ENCODE assay signal across 18 cellular contexts in the genomic region with DNA sequence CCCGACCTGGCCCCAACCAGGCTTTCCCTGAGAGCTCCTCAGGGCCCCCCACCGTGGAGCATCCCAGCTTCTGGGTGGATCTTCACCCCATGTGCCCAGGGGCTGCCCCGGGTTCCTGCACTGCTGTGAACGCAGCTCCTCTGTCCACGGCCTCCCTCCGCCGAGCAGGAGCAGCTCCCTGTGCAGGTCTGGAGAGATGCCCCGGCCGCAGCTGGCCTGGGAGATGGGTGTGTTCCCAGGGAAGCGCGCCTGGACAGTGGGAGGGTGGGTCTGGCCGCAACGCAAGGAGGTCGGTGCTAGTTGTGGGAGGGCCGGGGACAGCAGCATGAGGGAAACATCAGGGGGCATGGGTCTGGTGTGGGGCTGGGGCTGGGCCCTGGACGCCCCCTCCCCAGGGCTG.
DNase-seq lines count a peak whose midpoint lies in the region; ATAC-seq and TF ChIP-seq lines count a peak whose summit lies in the region.
"Had no signal": no experiment of that assay in that cellular context is flagged by ENCODE, and none has a peak within 500 bp of the region (broad histone marks: within the 10 kb centered on the region; RNA-seq: fewer than 3 reads in every experiment).

No MANE protein-coding gene starts in this region.

- TF ChIP-seq POLR2A in ovary (IDR thresholded peaks at IDR 0.05): no peak

- H3K9me3 ChIP-seq in ovary (no peaks in the 10 kb centered on the region), tibial artery (no peaks in the 10 kb centered on the region)

- H3K4me3 ChIP-seq in ovary (no peak overlapping the region), tibial artery (no peak overlapping the region)
- H3K4me3 ChIP-seq: K562 had no signal

- no peaks in the 10 kb centered on the region for H3K36me3 Mint-ChIP-seq in dendritic cell treated with granulocyte-macrophage colony-stimulating factor and Interleukin-4, amounts not matched to agents 40 ng/mL and 50 ng/mL, for 4 days (ENCODE audit: low read depth)
- H3K36me3 Mint-ChIP-seq: CD14-positive monocyte had no signal

- H3K4me3 Mint-ChIP-seq in dendritic cell treated with granulocyte-macrophage colony-stimulating factor and Interleukin-4, amounts not matched to agents 40 ng/mL and 50 ng/mL, for 4 days: no peak overlapping the region
- H3K4me3 Mint-ChIP-seq: CD14-positive monocyte, HFFc6 had no signal

- peak overlapping the region; percentile 24 for H3K27ac Mint-ChIP-seq in dendritic cell treated with granulocyte-macrophage colony-stimulating factor and Interleukin-4, amounts not matched to agents 40 ng/mL and 50 ng/mL, for 4 days
- H3K27ac Mint-ChIP-seq: CD14-positive monocyte, HFFc6 had no signal

- H3K36me3 ChIP-seq in ovary (no peaks in the 10 kb centered on the region), tibial artery (no peaks in the 10 kb centered on the region)

- TF ChIP-seq EP300 in ovary (IDR thresholded peaks at IDR 0.05): no peak

- H3K4me1 ChIP-seq in ovary (ENCODE audit: insufficient read depth) (peaks cover 26% of the 10 kb centered on the region), tibial artery (peaks cover 9 to 94% (median 75%) of the 10 kb centered on the region in 4 donors)

- WGBS in ovary, 3 donors: 11 to 18% (median 15%) methylated on average over 14 to 16 of the region's 16 CpGs

- peaks cover 47% of the 10 kb centered on the region for H3K27me3 Mint-ChIP-seq in dendritic cell treated with granulocyte-macrophage colony-stimulating factor and Interleukin-4, amounts not matched to agents 40 ng/mL and 50 ng/mL, for 4 days

- ATAC-seq in omental fat pad (ENCODE audit: low FRiP score): no peak
- ATAC-seq: K562, PC-3 had no signal

- peaks cover 3% of the 10 kb centered on the region for H3K9me3 Mint-ChIP-seq in dendritic cell treated with granulocyte-macrophage colony-stimulating factor and Interleukin-4, amounts not matched to agents 40 ng/mL and 50 ng/mL, for 4 days
- H3K9me3 Mint-ChIP-seq: HFFc6 had no signal

- no peaks in the 10 kb centered on the region for H3K27me3 ChIP-seq in ovary
- H3K27me3 ChIP-seq in tibial artery: no peaks in the 10 kb centered on the region

- intact Hi-C loops in dendritic cell treated with granulocyte-macrophage colony-stimulating factor and Interleukin-4, amounts not matched to agents 40 ng/mL and 50 ng/mL, for 4 days (cut with micrococcal nuclease): no loop called here
- intact Hi-C loops in ovary (cut with DNase I) (loop anchor here in 1 of 4 donors (5.0 kb wide), 1 partner anchor 62 kb away; no protein-coding TSS in a partner anchor), tibial artery (cut with DNase I; ENCODE audit: low total_unique reads) (no loop called here)

- peaks cover 21% of the 10 kb centered on the region for H3K4me1 Mint-ChIP-seq in dendritic cell treated with granulocyte-macrophage colony-stimulating factor and Interleukin-4, amounts not matched to agents 40 ng/mL and 50 ng/mL, for 4 days (ENCODE audit: low read depth)
- H3K4me1 Mint-ChIP-seq: CD14-positive monocyte had no signal

- peak; percentile 40 for DNase-seq in left kidney (ENCODE audit: low read depth, low spot score)
- DNase-seq in ovary: peak; percentile 66 to 83 (median 69)
- DNase-seq in tibial artery: no peak
- DNase-seq in NCI-H526 treated with DMSO at 0.1 percent for 48 hours (lab: John Stamatoyannopoulos, UW): no peak
- no peak for DNase-seq in omental fat pad (ENCODE audit: low spot score)
- no peak for DNase-seq in D341Med (ENCODE audit: low spot score)
- DNase-seq: ACHN, AML-193, DMS153, EL, HFFc6, NCI-H1417 treated with DMSO at 0.1 percent for 48 hours, NCI-H2029 treated with DMSO at 0.1 percent for 48 hours, NCI-H774, PC-3 had no signal

- no peak overlapping the region for H3K27ac ChIP-seq in ovary
- peak overlapping the region; percentile 90 to 93 for H3K27ac ChIP-seq in tibial artery

- TF ChIP-seq CTCF in ovary (IDR thresholded peaks at IDR 0.05) (no peak), tibial artery (IDR thresholded peaks at IDR 0.05) (no peak), omental fat pad (IDR thresholded peaks at IDR 0.05) (no peak)

Comparison
In these comparisons a context has a peak if more than half of its experiments do, and no peak if none do; other contexts are left out.
1. DNase-seq: peak in left kidney (single experiment) and ovary (5 of 5); none in tibial artery (0 of 2), NCI-H526 treated with DMSO at 0.1 percent for 48 hours (single experiment), omental fat pad (single experiment) and D341Med (single experiment).
2. H3K27ac ChIP-seq: peak in tibial artery (2 of 2); none in ovary (0 of 2).